ENCODE assay signal across 14 cellular contexts in genomic region chr5:119271758-119272730, GRCh38.
DNase-seq lines count a peak whose midpoint lies in the region; ATAC-seq and TF ChIP-seq lines count a peak whose summit lies in the region.
"Had no signal": no experiment of that assay in that cellular context is flagged by ENCODE, and none has a peak within 500 bp of the region (broad histone marks: within the 10 kb centered on the region; RNA-seq: fewer than 3 reads in every experiment).

No MANE protein-coding gene starts in this region.

- H3K36me3 ChIP-seq in CD4-positive, CD25-positive, alpha-beta regulatory T cell (ENCODE audit: control insufficient read depth, insufficient read depth, low read length), result peaks cover 3% of the 10 kb centered on the region

- peak in 2 of 3 donors; percentile 37 to 66 for DNase-seq in CD4-positive, CD25-positive, alpha-beta regulatory T cell
- no peak for DNase-seq in activated naive CD8-positive, alpha-beta T cell treated with anti-CD3 and anti-CD28 coated beads for 36 hours
- DNase-seq in naive thymus-derived CD8-positive, alpha-beta T cell, result peak in 1 of 10 donors; percentile 37
- DNase-seq in NCI-H187 (lab: John Stamatoyannopoulos, UW) (no peak), kidney tubule cell (ENCODE audit: low spot score) (no peak), dorsolateral prefrontal cortex (no peak)
- DNase-seq: activated CD8-positive, alpha-beta memory T cell treated with anti-CD3 and anti-CD28 coated beads, Interleukin-2, amount 50 U/mL, for 48 hours; central memory CD4-positive, alpha-beta T cell; COR-L47; H9; NCI-H146; nephron progenitor cell had no signal

- peak overlapping the region; percentile 98 for H3K4me3 ChIP-seq in CD4-positive, CD25-positive, alpha-beta regulatory T cell (ENCODE audit: low read depth, low read length)
- no peak overlapping the region for H3K4me3 ChIP-seq in dorsolateral prefrontal cortex

- peak overlapping the region; percentile 96 to 99 (median 98) for H3K4me3 Mint-ChIP-seq in CD4-positive, CD25-positive, alpha-beta regulatory T cell
- H3K4me3 Mint-ChIP-seq in IgD-negative memory B cell, result peak overlapping the region; percentile 38 to 93 (median 80)
- peak overlapping the region; percentile 83 for H3K4me3 Mint-ChIP-seq in activated naive CD8-positive, alpha-beta T cell treated with anti-CD3 and anti-CD28 coated beads for 36 hours
- peak overlapping the region; percentile 96 to 100 (median 100) for H3K4me3 Mint-ChIP-seq in naive thymus-derived CD8-positive, alpha-beta T cell
- H3K4me3 Mint-ChIP-seq: H9, nephron progenitor cell had no signal

- H3K9me3 Mint-ChIP-seq in CD4-positive, CD25-positive, alpha-beta regulatory T cell, result no peaks in the 10 kb centered on the region
- H3K9me3 Mint-ChIP-seq in IgD-negative memory B cell, result no peaks in the 10 kb centered on the region
- peaks cover 6% of the 10 kb centered on the region for H3K9me3 Mint-ChIP-seq in activated naive CD8-positive, alpha-beta T cell treated with anti-CD3 and anti-CD28 coated beads for 36 hours
- H3K9me3 Mint-ChIP-seq in naive thymus-derived CD8-positive, alpha-beta T cell, result no peaks in the 10 kb centered on the region
- H3K9me3 Mint-ChIP-seq: H9 had no signal

- H3K27me3 ChIP-seq in CD4-positive, CD25-positive, alpha-beta regulatory T cell (ENCODE audit: control insufficient read depth, insufficient read depth, low read length), result no peaks in the 10 kb centered on the region
- no peaks in the 10 kb centered on the region for H3K27me3 ChIP-seq in dorsolateral prefrontal cortex

- H3K4me1 ChIP-seq in CD4-positive, CD25-positive, alpha-beta regulatory T cell (ENCODE audit: control insufficient read depth, insufficient read depth, low read length, poor library complexity, severe bottlenecking), result peaks cover 76% of the 10 kb centered on the region

- H3K27ac Mint-ChIP-seq in CD4-positive, CD25-positive, alpha-beta regulatory T cell, result peak overlapping the region; percentile 94 to 99 (median 98)
- H3K27ac Mint-ChIP-seq in IgD-negative memory B cell, result peak overlapping the region; percentile 95 to 97 (median 96)
- H3K27ac Mint-ChIP-seq in activated naive CD8-positive, alpha-beta T cell treated with anti-CD3 and anti-CD28 coated beads for 36 hours, result peak overlapping the region; percentile 96
- peak overlapping the region; percentile 93 to 98 (median 96) for H3K27ac Mint-ChIP-seq in naive thymus-derived CD8-positive, alpha-beta T cell
- H3K27ac Mint-ChIP-seq: H9, nephron progenitor cell had no signal

- H3K36me3 Mint-ChIP-seq in CD4-positive, CD25-positive, alpha-beta regulatory T cell, result peaks cover 16% of the 10 kb centered on the region
- peaks cover 2% of the 10 kb centered on the region for H3K36me3 Mint-ChIP-seq in IgD-negative memory B cell
- H3K36me3 Mint-ChIP-seq in activated naive CD8-positive, alpha-beta T cell treated with anti-CD3 and anti-CD28 coated beads for 36 hours, result peaks cover 48% of the 10 kb centered on the region
- H3K36me3 Mint-ChIP-seq in naive thymus-derived CD8-positive, alpha-beta T cell, result peaks cover 2 to 10% (median 3%) of the 10 kb centered on the region in 3 donors

- peaks cover 31 to 75% (median 67%) of the 10 kb centered on the region in 4 donors for H3K4me1 Mint-ChIP-seq in CD4-positive, CD25-positive, alpha-beta regulatory T cell
- H3K4me1 Mint-ChIP-seq in IgD-negative memory B cell, result peaks cover 64 to 75% (median 72%) of the 10 kb centered on the region in 3 donors
- peaks cover 69% of the 10 kb centered on the region for H3K4me1 Mint-ChIP-seq in activated naive CD8-positive, alpha-beta T cell treated with anti-CD3 and anti-CD28 coated beads for 36 hours
- peaks cover 39 to 87% (median 72%) of the 10 kb centered on the region in 4 donors for H3K4me1 Mint-ChIP-seq in naive thymus-derived CD8-positive, alpha-beta T cell

- H3K27ac ChIP-seq in CD4-positive, CD25-positive, alpha-beta regulatory T cell (ENCODE audit: insufficient read depth, low read length, poor library complexity, severe bottlenecking), result peak overlapping the region; percentile 88
- H3K27ac ChIP-seq in dorsolateral prefrontal cortex, result no peak overlapping the region

- intact Hi-C loops in dorsolateral prefrontal cortex (cut with DNase I), result loop anchor here in 1 of 2 donors (5.0 kb wide), 2 partner anchors 50 to 200 kb away; partner anchors contain the start of gene DMXL1

- H3K27me3 Mint-ChIP-seq in CD4-positive, CD25-positive, alpha-beta regulatory T cell, result no peaks in the 10 kb centered on the region
- peaks cover 1% of the 10 kb centered on the region for H3K27me3 Mint-ChIP-seq in IgD-negative memory B cell
- no peaks in the 10 kb centered on the region for H3K27me3 Mint-ChIP-seq in activated naive CD8-positive, alpha-beta T cell treated with anti-CD3 and anti-CD28 coated beads for 36 hours
- no peaks in the 10 kb centered on the region for H3K27me3 Mint-ChIP-seq in naive thymus-derived CD8-positive, alpha-beta T cell

- no peak for TF ChIP-seq CTCF in dorsolateral prefrontal cortex (IDR thresholded peaks at IDR 0.05 in 54 of 56, conservative IDR thresholded peaks at IDR 0.05 in 2 of 56; ENCODE audit: low read depth in 1 of 56, partially characterized antibody in 56 of 56)

- POLR2A ChIA-PET in naive thymus-derived CD8-positive, alpha-beta T cell (lab: Charles Lee), result interaction anchor here (0.5 to 4.7 kb wide), 13 partner anchors 18 to 284 kb away, joined by 3 to 21 read pairs (median 5); partner anchors contain the start of genes DMXL1 and DTWD2

- H3K9me3 ChIP-seq in CD4-positive, CD25-positive, alpha-beta regulatory T cell (ENCODE audit: control insufficient read depth in 2 of 2, low read length in 2 of 2), result no peaks in the 10 kb centered on the region

- ATAC-seq in CD4-positive, CD25-positive, alpha-beta regulatory T cell (ENCODE audit: low read depth in 2 of 2), result no peak
- ATAC-seq in naive thymus-derived CD8-positive, alpha-beta T cell, result no peak
- ATAC-seq in GM18511 (IDR thresholded peaks at IDR 0.05; ENCODE audit: unreplicated experiment), result no peak

Comparison
In these comparisons a context has a peak if more than half of its experiments do, and no peak if none do; other contexts are left out.
1. DNase-seq: peak in CD4-positive, CD25-positive, alpha-beta regulatory T cell (2 of 3); none in activated naive CD8-positive, alpha-beta T cell treated with anti-CD3 and anti-CD28 coated beads for 36 hours (single experiment), NCI-H187 (0 of 2), kidney tubule cell (single experiment) and dorsolateral prefrontal cortex (0 of 10).
2. Peak in every context shown above with its lines, with median percentiles within 50 percentile points of each other: H3K27ac Mint-ChIP-seq and H3K4me3 Mint-ChIP-seq.